ENCODE assay signal across 11 cellular contexts in the genomic region with DNA sequence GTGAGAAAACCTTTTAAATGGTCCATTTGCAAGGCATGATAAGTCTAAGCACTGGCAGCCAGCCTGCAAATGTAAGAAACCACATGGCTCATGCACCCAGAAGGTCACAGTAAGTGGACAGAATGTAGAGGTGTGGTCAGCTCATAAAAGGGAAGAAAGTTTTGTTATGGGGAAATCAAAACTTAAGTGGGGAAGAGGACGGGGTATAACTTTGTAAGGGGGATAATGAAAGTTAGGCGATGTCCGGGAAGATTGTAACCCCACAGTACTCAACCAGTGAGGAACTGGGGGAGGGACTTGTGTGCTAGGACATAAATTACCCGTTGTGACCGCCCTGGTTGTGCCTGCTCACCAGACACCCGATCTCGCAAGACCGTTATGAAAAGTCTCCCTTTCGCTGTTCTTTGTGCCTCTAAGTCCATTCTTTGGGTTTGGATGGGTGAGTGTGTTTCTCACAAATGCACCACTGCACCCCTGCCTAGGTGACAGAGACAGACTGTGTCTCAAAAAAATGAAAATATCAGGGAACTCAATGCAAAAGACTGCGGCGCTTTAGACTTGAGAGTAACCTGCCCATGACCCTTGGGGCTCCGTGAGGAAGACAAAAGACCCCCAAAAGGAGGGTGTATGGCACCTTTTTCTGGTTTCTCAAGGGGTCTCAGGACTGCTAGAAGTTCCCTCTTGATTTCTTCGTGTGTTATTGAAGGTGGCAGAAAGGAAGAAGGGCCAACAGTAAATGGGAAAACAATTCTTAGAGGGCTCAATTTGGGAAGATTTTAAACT. TPM values are rescaled to one million over a fixed set of nuclear protein-coding genes. Genes with fewer than 3 reads are reported as not detected.
A peak's percentile ranks its signal among the peaks of the same experiment; 100 is the strongest.
DNase-seq lines count a peak whose midpoint lies in the region; ATAC-seq and TF ChIP-seq lines count a peak whose summit lies in the region.
"Had no signal": no experiment of that assay in that cellular context is flagged by ENCODE, and none has a peak within 500 bp of the region (broad histone marks: within the 10 kb centered on the region; RNA-seq: fewer than 3 reads in every experiment).

No MANE protein-coding gene starts in this region.

- TF ChIP-seq CTCF in upper lobe of left lung (IDR thresholded peaks at IDR 0.05), result no peak

- peak overlapping the region in 2 of 4 donors; percentile 11 to 18 for H3K4me3 ChIP-seq in upper lobe of left lung

- no peak for TF ChIP-seq EP300 in upper lobe of left lung (IDR thresholded peaks at IDR 0.05)

- no peaks in the 10 kb centered on the region for H3K36me3 ChIP-seq in upper lobe of left lung

- ATAC-seq in activated T-cell treated with anti-CD3 and anti-CD28 coated beads, Interleukin-2, amount 50 U/mL, for 72 hours (replicated peaks in 1 of 2), result no peak
- ATAC-seq in natural killer cell treated with Interleukin-12 subunit alpha and Interleukin-12 subunit beta and Interleukin-15 and Interleukin-18, amount 100 ng/mL, for 72 hours, result no peak
- ATAC-seq in upper lobe of left lung (ENCODE audit: low FRiP score in 2 of 2), result peak; percentile 62 to 68
- ATAC-seq in GM21529 (IDR thresholded peaks at IDR 0.05; ENCODE audit: unreplicated experiment), result no peak
- no peak for ATAC-seq in GM21447 (IDR thresholded peaks at IDR 0.05; ENCODE audit: unreplicated experiment)
- ATAC-seq: esophagus mucosa had no signal

- no peaks in the 10 kb centered on the region for H3K36me3 Mint-ChIP-seq in activated T-cell treated with anti-CD3 and anti-CD28 coated beads, Interleukin-2, amount 50 U/mL, for 72 hours (ENCODE audit: insufficient read depth in 2 of 2)
- peaks cover 5% of the 10 kb centered on the region for H3K36me3 Mint-ChIP-seq in natural killer cell treated with Interleukin-12 subunit alpha and Interleukin-12 subunit beta and Interleukin-15 and Interleukin-18, amount 100 ng/mL, for 72 hours

- H3K9me3 ChIP-seq in upper lobe of left lung, result no peaks in the 10 kb centered on the region

- TF ChIP-seq POLR2A in erythroblast (IDR thresholded peaks at IDR 0.05; ENCODE audit: low read length) (peak; percentile 48), upper lobe of left lung (IDR thresholded peaks at IDR 0.05) (peak in 1 of 4 donors; percentile 60)

- peaks cover 23% of the 10 kb centered on the region for H3K4me1 Mint-ChIP-seq in activated T-cell treated with anti-CD3 and anti-CD28 coated beads, Interleukin-2, amount 50 U/mL, for 72 hours (ENCODE audit: low read depth)
- H3K4me1 Mint-ChIP-seq in natural killer cell treated with Interleukin-12 subunit alpha and Interleukin-12 subunit beta and Interleukin-15 and Interleukin-18, amount 100 ng/mL, for 72 hours (ENCODE audit: low read depth in 2 of 2), result peaks cover 2 to 13% of the 10 kb centered on the region in 2 donors

- H3K4me3 Mint-ChIP-seq in activated T-cell treated with anti-CD3 and anti-CD28 coated beads, Interleukin-2, amount 50 U/mL, for 72 hours, result peak overlapping the region; percentile 25
- H3K4me3 Mint-ChIP-seq in natural killer cell treated with Interleukin-12 subunit alpha and Interleukin-12 subunit beta and Interleukin-15 and Interleukin-18, amount 100 ng/mL, for 72 hours, result peak overlapping the region; percentile 23

- H3K27me3 ChIP-seq in upper lobe of left lung, result peaks cover 0 to 4% (median 0%) of the 10 kb centered on the region in 4 donors

- H3K4me1 ChIP-seq in upper lobe of left lung, result peaks cover 0 to 9% (median 5%) of the 10 kb centered on the region in 4 donors

- 61 to 69% methylated on average over 13 of the region's 13 CpGs for WGBS in upper lobe of left lung, 2 donors

- H3K27ac Mint-ChIP-seq in activated T-cell treated with anti-CD3 and anti-CD28 coated beads, Interleukin-2, amount 50 U/mL, for 72 hours, result no peak overlapping the region
- H3K27ac Mint-ChIP-seq in natural killer cell treated with Interleukin-12 subunit alpha and Interleukin-12 subunit beta and Interleukin-15 and Interleukin-18, amount 100 ng/mL, for 72 hours, result no peak overlapping the region

- peak overlapping the region; percentile 12 to 69 (median 24) for H3K27ac ChIP-seq in upper lobe of left lung

- no peak for DNase-seq in activated T-cell treated with anti-CD3 and anti-CD28 coated beads, Interleukin-2, amount 50 U/mL, for 72 hours
- DNase-seq in activated T-cell treated with anti-CD3 and anti-CD28 coated beads, Interleukin-2, amount 50 U/mL, for 48 hours, result no peak
- DNase-seq in erythroblast (lab: John Stamatoyannopoulos, UW) (peak; percentile 26 to 47), upper lobe of left lung (peak in 1 of 2 donors; percentile 46), cortex of kidney (lab: John Stamatoyannopoulos, UW) (no peak)
- no peak for DNase-seq in natural killer cell treated with Interleukin-12 subunit alpha and Interleukin-12 subunit beta and Interleukin-15 and Interleukin-18, amount 100 ng/mL, for 72 hours (ENCODE audit: low spot score)
- DNase-seq: 8988T, NCI-H526 had no signal

- peaks cover 49% of the 10 kb centered on the region for H3K27me3 Mint-ChIP-seq in activated T-cell treated with anti-CD3 and anti-CD28 coated beads, Interleukin-2, amount 50 U/mL, for 72 hours (ENCODE audit: low read depth)
- peaks cover 13 to 38% of the 10 kb centered on the region in 2 donors for H3K27me3 Mint-ChIP-seq in natural killer cell treated with Interleukin-12 subunit alpha and Interleukin-12 subunit beta and Interleukin-15 and Interleukin-18, amount 100 ng/mL, for 72 hours

- H3K9me3 Mint-ChIP-seq in activated T-cell treated with anti-CD3 and anti-CD28 coated beads, Interleukin-2, amount 50 U/mL, for 72 hours, result no peaks in the 10 kb centered on the region
- H3K9me3 Mint-ChIP-seq in natural killer cell treated with Interleukin-12 subunit alpha and Interleukin-12 subunit beta and Interleukin-15 and Interleukin-18, amount 100 ng/mL, for 72 hours, result no peaks in the 10 kb centered on the region

RNA-seq across cellular contexts. Expression of a gene that starts 28.6 kb away (rescaled TPM):
- 10 to 100 TPM; 29.7 to 32.9 TPM for total RNA-seq in activated T-cell treated with anti-CD3 and anti-CD28 coated beads, Interleukin-2, amount 50 U/mL, for 72 hours
- 10 to 100 TPM; 17.2 to 24.5 TPM for total RNA-seq in natural killer cell treated with Interleukin-12 subunit alpha and Interleukin-12 subunit beta and Interleukin-15 and Interleukin-18, amount 100 ng/mL, for 72 hours
- total RNA-seq in upper lobe of left lung, result 10 to 100 TPM; 20.8 to 59.7 (median 27.2) TPM

RNA-seq across cellular contexts. Expression of a gene that starts 55.7 kb away (rescaled TPM):
- total RNA-seq in activated T-cell treated with anti-CD3 and anti-CD28 coated beads, Interleukin-2, amount 50 U/mL, for 72 hours, result under 1 TPM; 0.38 to 0.63 TPM
- total RNA-seq in natural killer cell treated with Interleukin-12 subunit alpha and Interleukin-12 subunit beta and Interleukin-15 and Interleukin-18, amount 100 ng/mL, for 72 hours, result 1 to 10 TPM; 2.3 to 3.5 TPM
- total RNA-seq in upper lobe of left lung, result 10 to 100 TPM in 1 of 6 donors, 1 to 10 TPM in 5; 2.6 to 13.6 (median 6.0) TPM

Comparison
In these comparisons a context has a peak if more than half of its experiments do, and no peak if none do; other contexts are left out.
1. ATAC-seq: peak in upper lobe of left lung (2 of 2); none in activated T-cell treated with anti-CD3 and anti-CD28 coated beads, Interleukin-2, amount 50 U/mL, for 72 hours (0 of 2), natural killer cell treated with Interleukin-12 subunit alpha and Interleukin-12 subunit beta and Interleukin-15 and Interleukin-18, amount 100 ng/mL, for 72 hours (0 of 2), GM21529 (single experiment) and GM21447 (single experiment).
2. DNase-seq: peak in erythroblast (2 of 2); none in activated T-cell treated with anti-CD3 and anti-CD28 coated beads, Interleukin-2, amount 50 U/mL, for 72 hours (0 of 2), activated T-cell treated with anti-CD3 and anti-CD28 coated beads, Interleukin-2, amount 50 U/mL, for 48 hours (0 of 2), natural killer cell treated with Interleukin-12 subunit alpha and Interleukin-12 subunit beta and Interleukin-15 and Interleukin-18, amount 100 ng/mL, for 72 hours (single experiment) and cortex of kidney (single experiment).